In genomic region chr4:16037901-16038300, GRCh38 we compare ENCODE assay signal across 18 cellular contexts. TPM values are rescaled to one million over a fixed set of nuclear protein-coding genes. Genes with fewer than 3 reads are reported as not detected.
DNase-seq lines count a peak whose midpoint lies in the region; ATAC-seq, FAIRE-seq and TF ChIP-seq lines count a peak whose summit lies in the region.
"Had no signal": no experiment of that assay in that cellular context is flagged by ENCODE, and none has a peak within 500 bp of the region (broad histone marks: within the 10 kb centered on the region; RNA-seq: fewer than 3 reads in every experiment).

No MANE protein-coding gene starts in this region.

- H2BK12ac ChIP-seq in H1 (ENCODE audit: low read depth, low read length), result 0 out of 2 replicates have a peak overlapping the region, but pooled peaks have one; percentile 4

- FAIRE-seq in H1 (lab: Jason Lieb, UNC), result no peak
- FAIRE-seq: A204.1 had no signal

- H3K9me3 ChIP-seq in Loucy (ENCODE audit: insufficient read depth, low read depth, low read length) (no peaks in the 10 kb centered on the region), H1 (ENCODE audit: insufficient read depth in 2 of 2, low read depth in 1 of 2, low read length in 1 of 2) (no peaks in the 10 kb centered on the region), neutrophil (no peaks in the 10 kb centered on the region), upper lobe of left lung (no peaks in the 10 kb centered on the region)
- H3K9me3 ChIP-seq: BE2C, HAP-1 had no signal

- CTCF ChIA-PET in H1 (lab: Charles Lee; ENCODE audit: partially characterized antibody), result no interaction called here

- H3K4me1 ChIP-seq in Loucy (ENCODE audit: insufficient read depth, low read length, poor library complexity, severe bottlenecking) (peaks cover 14% of the 10 kb centered on the region), H1 (replicated peaks in 1 of 4; ENCODE audit: control insufficient read depth in 3 of 4, insufficient read depth in 4 of 4, low read length in 3 of 4) (peaks cover 8 to 30% (median 22%) of the 10 kb centered on the region in 4 experiments), neutrophil (ENCODE audit: control insufficient read depth in 1 of 2, insufficient read depth in 1 of 2, low read depth in 1 of 2, low read length in 1 of 2) (peaks cover 42 to 48% of the 10 kb centered on the region in 2 experiments), upper lobe of left lung (peaks cover 0 to 8% (median 0%) of the 10 kb centered on the region in 4 donors)
- H3K4me1 ChIP-seq: BE2C had no signal

- H3K56ac ChIP-seq in H1 (replicated peaks; ENCODE audit: insufficient read length, low read depth, low read length), result no peak overlapping the region

- TF ChIP-seq RAD21 in H1 (IDR thresholded peaks at IDR 0.05 in 1 of 2, conservative IDR thresholded peaks at IDR 0.05 in 1 of 2; ENCODE audit: low read depth in 2 of 2, low read length in 2 of 2), result no peak

- 0 out of 2 replicates have a peak overlapping the region, but pooled peaks have one; percentile 3 for H3K18ac ChIP-seq in H1 (ENCODE audit: extremely low read depth, low read length)

- no peak for TF ChIP-seq EP300 in H1 (IDR thresholded peaks at IDR 0.05; ENCODE audit: borderline replicate concordance in 1 of 2, low read depth in 2 of 2, low read length in 2 of 2)
- TF ChIP-seq EP300 in upper lobe of left lung (IDR thresholded peaks at IDR 0.05), result no peak

- H3K23me2 ChIP-seq in H1 (ENCODE audit: low read depth, low read length), result no peaks in the 10 kb centered on the region

- H2AK5ac ChIP-seq in H1 (ENCODE audit: low read depth, low read length), result no peak overlapping the region

- no peak for TF ChIP-seq POLR2A in H1 (IDR thresholded peaks at IDR 0.05; ENCODE audit: control extremely low read depth in 1 of 2, low read depth in 2 of 2, low read length in 2 of 2)
- TF ChIP-seq POLR2A in upper lobe of left lung (IDR thresholded peaks at IDR 0.05), result no peak

- no peak overlapping the region for H4K5ac ChIP-seq in H1 (ENCODE audit: insufficient read length, low read depth, low read length)

- H3K4ac ChIP-seq in H1 (replicated peaks; ENCODE audit: insufficient read length, low read depth, low read length), result no peak overlapping the region

- H4K8ac ChIP-seq in H1 (ENCODE audit: extremely low read depth, insufficient read depth, low read length), result no peak overlapping the region

- H3F3A ChIP-seq in Loucy (ENCODE audit: low read depth), result no peaks in the 10 kb centered on the region

- no peak overlapping the region for H3K23ac ChIP-seq in H1 (ENCODE audit: insufficient read length)

- H4K20me1 ChIP-seq in Loucy (ENCODE audit: insufficient read depth, low read length, poor library complexity, severe bottlenecking) (no peaks in the 10 kb centered on the region), H1 (replicated peaks in 1 of 2; ENCODE audit: control insufficient read depth in 1 of 2, insufficient read depth in 2 of 2, low read length in 2 of 2) (peaks cover 0 to 2% of the 10 kb centered on the region in 2 experiments)

- H2BK5ac ChIP-seq in H1 (ENCODE audit: low read depth, low read length), result no peak overlapping the region

- H3K4me3 ChIP-seq in Loucy (ENCODE audit: low read length, poor library complexity, severe bottlenecking) (no peak overlapping the region), H1 (ENCODE audit: extremely low read depth in 1 of 4, insufficient read depth in 2 of 4, low read depth in 3 of 4, low read length in 4 of 4) (no peak overlapping the region), neutrophil (ENCODE audit: low read depth in 1 of 2, low read length in 1 of 2) (no peak overlapping the region), upper lobe of left lung (no peak overlapping the region)
- H3K4me3 ChIP-seq: HAP-1 had no signal

- no peak overlapping the region for H4K91ac ChIP-seq in H1 (replicated peaks; ENCODE audit: insufficient read length, low read length)

- peak overlapping the region; percentile 18; the same call in 1 of the 2 replicates for H2AFZ ChIP-seq in Loucy (ENCODE audit: low read length)
- H2AFZ ChIP-seq in H1 (ENCODE audit: low read length), result no peak overlapping the region

- H2BK20ac ChIP-seq in H1 (ENCODE audit: low read length), result no peak overlapping the region

- no peak overlapping the region for H2BK15ac ChIP-seq in H1 (ENCODE audit: low read length)

- no peak overlapping the region for H3K14ac ChIP-seq in H1 (ENCODE audit: insufficient read length)

- DNase-seq in H1 (ENCODE audit: low read depth in 1 of 2, low spot score in 2 of 2) (no peak), upper lobe of left lung (no peak), inferior parietal cortex (ENCODE audit: extremely low spot score) (no peak)
- DNase-seq: ACHN; BE2C; CD4-positive, alpha-beta T cell; DMS153; DMS79; GF-D8 had no signal

- ATAC-seq in upper lobe of left lung (ENCODE audit: low FRiP score in 2 of 2) (no peak), HG03095 (IDR thresholded peaks at IDR 0.05; ENCODE audit: unreplicated experiment) (no peak)

- no peak overlapping the region for H2BK120ac ChIP-seq in H1 (replicated peaks; ENCODE audit: low read depth, low read length)

- H3K79me2 ChIP-seq in Loucy (ENCODE audit: insufficient read depth, low read length) (no peaks in the 10 kb centered on the region), H1 (ENCODE audit: control insufficient read depth in 1 of 2, insufficient read depth in 2 of 2, low read length in 2 of 2) (peaks cover 0 to 11% of the 10 kb centered on the region in 2 experiments; a peak in 2 of 4 replicates)

- TF ChIP-seq CTCF in Loucy (conservative IDR thresholded peaks at IDR 0.05; ENCODE audit: low read length) (no peak), H1 (IDR thresholded peaks at IDR 0.05; ENCODE audit: control extremely low read depth in 1 of 3, insufficient read depth in 1 of 3, low read depth in 1 of 3, low read length in 3 of 3) (no peak), neutrophil (IDR thresholded peaks at IDR 0.05) (no peak), upper lobe of left lung (IDR thresholded peaks at IDR 0.05) (no peak)

- no peaks in the 10 kb centered on the region for H3K79me1 ChIP-seq in H1 (ENCODE audit: low read depth, low read length)

- H3K27ac ChIP-seq in H1 (ENCODE audit: low read depth, low read length) (no peak overlapping the region), neutrophil (peak overlapping the region; percentile 54), upper lobe of left lung (no peak overlapping the region)
- H3K27ac ChIP-seq: C4-2B, HL-60 had no signal

- 93% methylated on average over 4 of the region's 4 CpGs; no CpG with 5 or more reads in 1 of the 2 experiments for WGBS in H1 (ENCODE audit: extremely low coverage in 1 of 2, insufficient coverage in 1 of 2, insufficient read length in 1 of 2, insufficient replicate concordance in 2 of 2, low coverage in 1 of 2, low lambda C conversion rate in 2 of 2, missing lambda C conversion rate in 1 of 2), 2 experiments
- 94 to 95% methylated on average over 4 of the region's 4 CpGs for WGBS in upper lobe of left lung, 2 donors

- H3K36me3 ChIP-seq in Loucy (ENCODE audit: insufficient read depth, low read length), result no peaks in the 10 kb centered on the region
- H3K36me3 ChIP-seq in H1 (ENCODE audit: control insufficient read depth in 2 of 4, insufficient read depth in 4 of 4, low read length in 3 of 4), result peaks cover 0 to 3% (median 2%) of the 10 kb centered on the region in 4 experiments; a peak in 1 of 8 replicates
- no peaks in the 10 kb centered on the region for H3K36me3 ChIP-seq in neutrophil
- H3K36me3 ChIP-seq in upper lobe of left lung, result no peaks in the 10 kb centered on the region
- H3K36me3 ChIP-seq: BE2C, HAP-1 had no signal

- POLR2A ChIA-PET in H1 (lab: Charles Lee; ENCODE audit: partially characterized antibody), result no interaction called here

- H3K4me2 ChIP-seq in Loucy (ENCODE audit: low read depth, low read length, poor library complexity, severe bottlenecking) (no peak overlapping the region), H1 (ENCODE audit: insufficient read depth in 1 of 2, low read depth in 2 of 2, low read length in 2 of 2) (no peak overlapping the region)

- no peaks in the 10 kb centered on the region for H3K9me2 ChIP-seq in Loucy (replicated peaks; ENCODE audit: low read depth, low read length)

- H3K27me3 ChIP-seq in Loucy (ENCODE audit: insufficient read depth, low read length, poor library complexity, severe bottlenecking) (no peaks in the 10 kb centered on the region), H1 (replicated peaks in 1 of 4; ENCODE audit: control insufficient read depth in 3 of 4, extremely low read depth in 1 of 4, insufficient read depth in 3 of 4, low read length in 3 of 4) (no peaks in the 10 kb centered on the region), neutrophil (no peaks in the 10 kb centered on the region), upper lobe of left lung (no peaks in the 10 kb centered on the region)
- H3K27me3 ChIP-seq: BE2C had no signal

- H3K9ac ChIP-seq in Loucy (ENCODE audit: low read depth, low read length, poor library complexity, severe bottlenecking) (no peak overlapping the region), H1 (replicated peaks in 1 of 4; ENCODE audit: extremely low read depth in 1 of 4, low read depth in 3 of 4, low read length in 3 of 4) (no peak overlapping the region)

TF ChIP-seq in H1, 55 proteins besides CTCF, POLR2A, EP300 and RAD21 (continues in another document):
- no peak for TF ChIP-seq SUZ12 (IDR thresholded peaks at IDR 0.05; ENCODE audit: low read length)
- no peak for TF ChIP-seq TCF12 (IDR thresholded peaks at IDR 0.05; ENCODE audit: low read depth, low read length)
- TF ChIP-seq RFX5 (IDR thresholded peaks at IDR 0.05; ENCODE audit: borderline replicate concordance, low read depth, low read length), result no peak
- TF ChIP-seq HDAC6 (IDR thresholded peaks at IDR 0.05; ENCODE audit: low read depth, low read length), result no peak
- no peak for TF ChIP-seq SP4 (IDR thresholded peaks at IDR 0.05; ENCODE audit: low read length)
- TF ChIP-seq TAF7 (optimal IDR thresholded peaks at IDR 0.05; ENCODE audit: borderline replicate concordance, low read depth, low read length), result no peak
- no peak for TF ChIP-seq SP1 (IDR thresholded peaks at IDR 0.05; ENCODE audit: low read depth, low read length)
- TF ChIP-seq TBP (IDR thresholded peaks at IDR 0.05; ENCODE audit: low read depth, low read length), result no peak
- TF ChIP-seq EGR1 (IDR thresholded peaks at IDR 0.05; ENCODE audit: borderline replicate concordance, low read depth, low read length), result no peak
- TF ChIP-seq CHD2 (IDR thresholded peaks at IDR 0.05; ENCODE audit: low read length), result no peak
- no peak for TF ChIP-seq SP2 (IDR thresholded peaks at IDR 0.05; ENCODE audit: low read length)

RNA-seq across cellular contexts. Expression of gene PROM1, which starts 45.9 kb away (rescaled TPM):
- 59.7 and 65.4 TPM in 2 replicates for total RNA-seq in H1 (2021; fragmentation: NEBNext Ultra II Directional; extraction: Animal tissue kit (Norgen Biotek cat#: 25700))
- polyA plus RNA-seq in H1 (2011; rRNA removed), result 23.2 and 36.0 TPM in 2 replicates
- 32.2 TPM for polyA plus RNA-seq in H1 (2011; cell fraction: cytosol; rRNA removed)
- polyA plus RNA-seq in H1 (2011; cell fraction: nucleus; rRNA removed), result 47.8 TPM
- polyA plus RNA-seq in H1 (2012, experiment 1 of 2), result 40.2 to 83.8 TPM (median 52.7 TPM) in 4 replicates
- 4.4 TPM for polyA plus RNA-seq in H1 (2012, experiment 2 of 2)
- 88.1 TPM for polyA plus RNA-seq in H1 (2013, experiment 1 of 2)
- 87.0 TPM for polyA plus RNA-seq in H1 (2013, experiment 2 of 2)
- polyA minus RNA-seq in H1 (2011; rRNA and poly(A)+ RNA removed), result 108 and 183 TPM in 2 replicates
- polyA minus RNA-seq in H1 (2011; cell fraction: cytosol; rRNA and poly(A)+ RNA removed), result 50.2 TPM
- polyA minus RNA-seq in H1 (2011; cell fraction: nucleus; rRNA and poly(A)+ RNA removed), result 68.7 TPM
- total RNA-seq in upper lobe of left lung, result 10 to 100 TPM in 1 of 6 donors, 1 to 10 TPM in 5; 1.6 to 43.6 (median 4.3) TPM
- total RNA-seq: CD4-positive, alpha-beta T cell; H4; HT1080 had no signal
